19 cellular contexts compared by ENCODE assay signal in genomic region chr12:120039711-120040110, GRCh38. TPM values are rescaled to one million over a fixed set of nuclear protein-coding genes. Genes with fewer than 3 reads are reported as not detected.
DNase-seq lines count a peak whose midpoint lies in the region; ATAC-seq, FAIRE-seq and TF ChIP-seq lines count a peak whose summit lies in the region.
"Had no signal": no experiment of that assay in that cellular context is flagged by ENCODE, and none has a peak within 500 bp of the region (broad histone marks: within the 10 kb centered on the region; RNA-seq: fewer than 3 reads in every experiment).

No MANE protein-coding gene starts in this region.

- H3K36me3 ChIP-seq in HEK293 (ENCODE audit: control insufficient read depth in 2 of 2, insufficient read depth in 1 of 2, low read length in 2 of 2) (no peaks in the 10 kb centered on the region), GM12878 (ENCODE audit: control insufficient read depth in 2 of 2, insufficient read depth in 2 of 2, low read length in 1 of 2) (no peaks in the 10 kb centered on the region), neural cell (ENCODE audit: insufficient read depth, low read length) (no peaks in the 10 kb centered on the region)
- H3K36me3 ChIP-seq: SJSA1 had no signal

- H3K4me1 ChIP-seq in HEK293 (ENCODE audit: control insufficient read depth, insufficient read depth, low read length) = peaks cover 4% of the 10 kb centered on the region; the same call in 1 of the 2 replicates
- H3K4me1 ChIP-seq in GM12878 (ENCODE audit: control insufficient read depth, insufficient read depth, low read length) = no peaks in the 10 kb centered on the region
- H3K4me1 ChIP-seq: A549, SJSA1 had no signal

- H4K20me1 ChIP-seq in GM12878 (ENCODE audit: control insufficient read depth, insufficient read depth) = no peaks in the 10 kb centered on the region
- no peaks in the 10 kb centered on the region for H4K20me1 ChIP-seq in neural cell (ENCODE audit: insufficient read depth)

- intact Hi-C loops in GM12878 (cut with micrococcal nuclease; ENCODE audit: unreplicated experiment) = no loop called here

- TF ChIP-seq CTCF in HEK293 (tag by site-specific recombination; IDR thresholded peaks at IDR 0.05) (no peak), GM12878 (IDR thresholded peaks at IDR 0.05 in 2 of 3, conservative IDR thresholded peaks at IDR 0.05 in 1 of 3; ENCODE audit: control insufficient read depth in 2 of 3, extremely low read depth in 1 of 3, insufficient read depth in 1 of 3, low read depth in 3 of 3, low read length in 3 of 3) (no peak), neural cell (IDR thresholded peaks at IDR 0.05; ENCODE audit: poor library complexity, severe bottlenecking) (no peak)

- H3K9me3 ChIP-seq in HEK293 (ENCODE audit: control insufficient read depth, insufficient read depth, low read depth, low read length) = no peaks in the 10 kb centered on the region
- H3K9me3 ChIP-seq in GM12878 (replicated peaks; ENCODE audit: control insufficient read depth, insufficient read depth, low read length) = no peaks in the 10 kb centered on the region
- no peaks in the 10 kb centered on the region for H3K9me3 ChIP-seq in neural cell (ENCODE audit: low read length)
- H3K9me3 ChIP-seq: A549, SJSA1 had no signal

- DNase-seq in NCI-H82 (lab: John Stamatoyannopoulos, UW) (peak; percentile 9), NCI-H82 treated with DMSO at 0.1 percent for 48 hours (lab: John Stamatoyannopoulos, UW; ENCODE audit: unreplicated experiment) (no peak), GM12878 (ENCODE audit: low read depth, low spot score) (no peak), NCI-H345 (lab: John Stamatoyannopoulos, UW) (no peak), T-helper 9 cell (no peak)
- DNase-seq: DMS153; KBM-7; NCI-H1436; NCI-H2081; NCI-H526 treated with DMSO at 0.1 percent for 48 hours; NK-92 treated with Interleukin-12 subunit alpha and Interleukin-12 subunit beta, amount 100 ng/mL, for 24 hours; OCI-M1; RPMI8226 had no signal

- H2AFZ ChIP-seq in GM12878 (ENCODE audit: control insufficient read depth, low read depth, low read length) (no peak overlapping the region), neural cell (ENCODE audit: low read depth, low read length) (no peak overlapping the region)

- 99% methylated on average over 3 of the region's 3 CpGs for WGBS in GM12878 (ENCODE audit: insufficient coverage, insufficient replicate concordance, low lambda C conversion rate, missing lambda C conversion rate)

- H3K27ac ChIP-seq in HEK293 (ENCODE audit: extremely low read depth, low read depth, low read length) = no peak overlapping the region
- no peak overlapping the region for H3K27ac ChIP-seq in GM12878 (ENCODE audit: control insufficient read depth, insufficient read depth)
- H3K27ac ChIP-seq in neural cell (ENCODE audit: low read length) = peak overlapping the region; percentile 42
- H3K27ac ChIP-seq: A549, C4-2B, SJSA1 had no signal

- POLR2A ChIA-PET in HEK293 (lab: Yijun Ruan, JAX) = no interaction called here
- POLR2A ChIA-PET in GM12878 (lab: Charles Lee) = no interaction called here

- in situ Hi-C loops in GM12878 (cut with MboI) = no loop called here

- no peaks in the 10 kb centered on the region for H3F3A ChIP-seq in neural cell (ENCODE audit: insufficient read depth, low read length, poor library complexity, severe bottlenecking)

- TF ChIP-seq EP300 in GM12878 (IDR thresholded peaks at IDR 0.05; ENCODE audit: borderline replicate concordance in 1 of 2, control insufficient read depth in 1 of 2, low read depth in 2 of 2, low read length in 2 of 2) (no peak), neural cell (conservative IDR thresholded peaks at IDR 0.05; ENCODE audit: poor library complexity, severe bottlenecking) (no peak)

- no peaks in the 10 kb centered on the region for H3K27me3 ChIP-seq in GM12878 (replicated peaks in 1 of 2; ENCODE audit: control insufficient read depth in 2 of 2, insufficient read depth in 2 of 2, low read length in 1 of 2)
- no peaks in the 10 kb centered on the region for H3K27me3 ChIP-seq in neural cell (ENCODE audit: insufficient read depth, low read depth, low read length)
- H3K27me3 ChIP-seq: SJSA1 had no signal

- RAD21 ChIA-PET in GM12878 (lab: Charles Lee; ENCODE audit: unreplicated experiment) = no interaction called here

- no peak overlapping the region for H3K9ac ChIP-seq in GM12878 (ENCODE audit: control insufficient read depth, insufficient read depth, low read length)
- H3K9ac ChIP-seq in neural cell (ENCODE audit: low read length) = no peak overlapping the region

- H3K4me2 ChIP-seq in GM12878 (ENCODE audit: control insufficient read depth, insufficient read depth) (no peak overlapping the region), neural cell (ENCODE audit: low read length) (no peak overlapping the region)
- H3K4me2 ChIP-seq: A549 had no signal

- no peak for TF ChIP-seq POLR2A in GM12878 (IDR thresholded peaks at IDR 0.05; ENCODE audit: low read depth, low read length)

- no peak for TF ChIP-seq RAD21 in GM12878 (IDR thresholded peaks at IDR 0.05; ENCODE audit: insufficient read depth, low read depth, low read length)
- TF ChIP-seq RAD21 in neural cell (conservative IDR thresholded peaks at IDR 0.05) = no peak

- FAIRE-seq in GM12878 (lab: Jason Lieb, UNC) = no peak
- FAIRE-seq: A549 had no signal

- CTCF ChIA-PET in HEK293 (lab: Yijun Ruan, JAX) (interaction anchor here (0.6 kb wide), 1 partner anchor 189 kb away, joined by 6 read pairs; no protein-coding TSS in a partner anchor), GM12878 (lab: Yijun Ruan, JAX) (interaction anchor here (1.1 kb wide), 1 partner anchor 8 kb away, joined by 4 read pairs; no protein-coding TSS in a partner anchor)

- no peak overlapping the region for H3K4me3 ChIP-seq in HEK293 (ENCODE audit: low read depth, low read length)
- no peak overlapping the region for H3K4me3 ChIP-seq in GM12878
- peak overlapping the region; percentile 26 for H3K4me3 ChIP-seq in neural cell (ENCODE audit: low read length)
- H3K4me3 ChIP-seq: A549, SJSA1 had no signal

- H3K79me2 ChIP-seq in GM12878 (ENCODE audit: control insufficient read depth, insufficient read depth, low read length) = no peaks in the 10 kb centered on the region
- H3K79me2 ChIP-seq in neural cell (replicated peaks; ENCODE audit: insufficient read depth, low read length) = no peaks in the 10 kb centered on the region

- no TSS peak for BruUV-seq in GM12878 (replicated peaks; lab: Mats Ljungman, UMichigan)

- no peak for ATAC-seq in GM12878
- ATAC-seq in HG03460 (IDR thresholded peaks at IDR 0.05; ENCODE audit: unreplicated experiment) = no peak
- ATAC-seq: A549 had no signal

- H3K9me2 ChIP-seq in neural cell (ENCODE audit: insufficient read depth, low read length) = no peaks in the 10 kb centered on the region

- SMC1A ChIA-PET in GM12878 (lab: Charles Lee; ENCODE audit: uncharacterized antibody, unreplicated experiment) = no interaction called here

TF ChIP-seq in HEK293, 187 proteins besides CTCF, POLR2A, EP300 and RAD21 (continues in another document):
- no peak for TF ChIP-seq ZNF548 (tag by site-specific recombination; IDR thresholded peaks at IDR 0.05)

TF ChIP-seq in GM12878, 131 proteins besides CTCF, POLR2A, EP300 and RAD21:
- TF ChIP-seq SRF (IDR thresholded peaks at IDR 0.05; ENCODE audit: low read depth in 2 of 2, low read length in 2 of 2) = no peak
- peak; percentile 71 for TF ChIP-seq BMI1 (IDR thresholded peaks at IDR 0.05; ENCODE audit: borderline replicate concordance)
- no peak for TF ChIP-seq STAT1 (conservative IDR thresholded peaks at IDR 0.05)
- TF ChIP-seq IKZF2 (IDR thresholded peaks at IDR 0.05) = no peak
- no peak for TF ChIP-seq KAT2A (conservative IDR thresholded peaks at IDR 0.05; ENCODE audit: control insufficient read depth, low read depth, low read length)

TF ChIP-seq in neural cell, 6 proteins besides CTCF, POLR2A, EP300 and RAD21 (continues in another document):
- TF ChIP-seq MXI1 (conservative IDR thresholded peaks at IDR 0.05; ENCODE audit: poor library complexity, severe bottlenecking) (no peak), SMC3 (conservative IDR thresholded peaks at IDR 0.05; ENCODE audit: poor library complexity) (no peak), EZH2 (IDR thresholded peaks at IDR 0.05; ENCODE audit: borderline replicate concordance, insufficient read depth, low read length, poor library complexity, severe bottlenecking) (no peak)

RNA-seq across cellular contexts. Expression of gene BICDL1, which starts 50.7 kb away (rescaled TPM):
- total RNA-seq in GM12878 (2013; cell fraction: nucleolus; rRNA removed) = 10.0 and 10.5 TPM in 2 replicates
- total RNA-seq in GM12878 (2014; rRNA removed) (6.1 and 6.9 TPM in 2 replicates), GM12878 (2014; rRNA removed; fragmentation: Illumina TruSeq; extraction: Trizol) (3.6 and 4.7 TPM in 2 replicates), GM12878 (2021) (8.8 and 10.0 TPM in 2 replicates)
- 1.6 TPM for polyA plus RNA-seq in GM12878 (2011; ENCODE audit: low read depth)
- polyA plus RNA-seq in GM12878 (2011; rRNA removed) (12.3 and 12.7 TPM in 2 replicates), GM12878 (2014; fragmentation: Illumina TruSeq; extraction: Trizol) (1.9 and 4.9 TPM in 2 replicates), GM12878 (2014; fragmentation: Nextera tagmentation; extraction: Ambion mirVana) (1 to 10 TPM in 1 of 2 experiments, under 1 TPM in 1; 0.72 to 1.2 TPM), GM12878 (2014; rRNA removed) (8.6 and 8.7 TPM in 2 replicates), GM12878 (2016; fragmentation: Nextera tagmentation; extraction: Ambion mirVana) (1 to 10 TPM in 1 of 2 experiments, under 1 TPM in 1; 0.82 to 1.7 TPM), neural cell (136 and 198 TPM in 2 replicates)
- 11.2 and 16.0 TPM in 2 replicates for polyA plus RNA-seq in GM12878 (2011; cell fraction: cytosol; rRNA removed)
- 64.9 and 71.4 TPM in 2 replicates for polyA plus RNA-seq in GM12878 (2011; cell fraction: nucleus; rRNA removed)
- polyA plus RNA-seq in GM12878 (2012) = 3.0 and 3.7 TPM in 2 replicates
- 5.9 and 12.7 TPM in 2 replicates for polyA minus RNA-seq in GM12878 (2011; rRNA and poly(A)+ RNA removed)
- polyA minus RNA-seq in GM12878 (2011; cell fraction: cytosol; rRNA and poly(A)+ RNA removed) = 5.2 and 6.8 TPM in 2 replicates
- polyA minus RNA-seq in GM12878 (2011; cell fraction: nucleus; rRNA and poly(A)+ RNA removed) = 7.7 and 14.5 TPM in 2 replicates
- polyA minus RNA-seq in neural cell = 77.6 and 77.9 TPM in 2 replicates
- total RNA-seq: SJSA1 had no signal
